20 cellular contexts compared by ENCODE assay signal in genomic region chr4:140123666-140124377, GRCh38. TPM values are rescaled to one million over a fixed set of nuclear protein-coding genes. Genes with fewer than 3 reads are reported as not detected.
DNase-seq lines count a peak whose midpoint lies in the region; ATAC-seq and TF ChIP-seq lines count a peak whose summit lies in the region.
"Had no signal": no experiment of that assay in that cellular context is flagged by ENCODE, and none has a peak within 500 bp of the region (broad histone marks: within the 10 kb centered on the region; RNA-seq: fewer than 3 reads in every experiment).

No MANE protein-coding gene starts in this region.

- no peak for TF ChIP-seq CTCF in IMR-90 (conservative IDR thresholded peaks at IDR 0.05; ENCODE audit: low read depth, low read length)
- no peak for TF ChIP-seq CTCF in nephron progenitor cell (IDR thresholded peaks at IDR 0.05)

- no peak overlapping the region for H3K14ac ChIP-seq in IMR-90 (replicated peaks; ENCODE audit: low read depth, low read length)

- POLR2A ChIA-PET in IMR-90 (lab: Charles Lee; ENCODE audit: unreplicated experiment) = no interaction called here

- H3K79me1 ChIP-seq in IMR-90 (ENCODE audit: low read depth in 1 of 2, low read length in 2 of 2) = peaks cover under 1 to 14% of the 10 kb centered on the region in 2 experiments; a peak in 3 of 4 replicates

- H2BK5ac ChIP-seq in IMR-90 (ENCODE audit: low read depth, low read length, poor library complexity, severe bottlenecking) = no peak overlapping the region

- no peaks in the 10 kb centered on the region for H3K4me1 ChIP-seq in IMR-90 (ENCODE audit: control insufficient read depth, insufficient read depth, low read length)
- H3K4me1 ChIP-seq: HAP-1, SJCRH30 had no signal

- no peak overlapping the region for H2BK120ac ChIP-seq in IMR-90 (ENCODE audit: low read depth, low read length)

- ATAC-seq in activated T-cell treated with anti-CD3 and anti-CD28 coated beads, Interleukin-2, amount 50 U/mL, for 72 hours (replicated peaks in 1 of 2) = no peak
- no peak for ATAC-seq in activated T-cell treated with anti-CD3 and anti-CD28 coated beads, Interleukin-2, amount 50 U/mL, for 4 hours
- ATAC-seq in IMR-90 (ENCODE audit: low read depth) = no peak
- ATAC-seq in activated CD8-positive, alpha-beta memory T cell treated with anti-CD3 and anti-CD28 coated beads, Interleukin-2, amount 10 ng/mL, durations not matched to agents 7 days and 5 days = no peak
- ATAC-seq: HepG2 had no signal

- no peak overlapping the region for H3K4ac ChIP-seq in IMR-90 (ENCODE audit: low read depth, low read length)

- H3K9me3 Mint-ChIP-seq in activated T-cell treated with anti-CD3 and anti-CD28 coated beads, Interleukin-2, amount 50 U/mL, for 72 hours = peaks cover 0 to 3% of the 10 kb centered on the region in 2 donors
- H3K9me3 Mint-ChIP-seq in activated T-cell treated with anti-CD3 and anti-CD28 coated beads, Interleukin-2, amount 50 U/mL, for 4 hours = no peaks in the 10 kb centered on the region
- no peaks in the 10 kb centered on the region for H3K9me3 Mint-ChIP-seq in activated naive CD8-positive, alpha-beta T cell treated with anti-CD3 and anti-CD28 coated beads for 36 hours
- peaks cover 18% of the 10 kb centered on the region for H3K9me3 Mint-ChIP-seq in nephron progenitor cell
- H3K9me3 Mint-ChIP-seq in activated CD8-positive, alpha-beta memory T cell treated with anti-CD3 and anti-CD28 coated beads, Interleukin-2, amount 10 ng/mL, durations not matched to agents 7 days and 5 days (ENCODE audit: low read depth) = no peaks in the 10 kb centered on the region
- H3K9me3 Mint-ChIP-seq: CD14-positive monocyte had no signal

- dilution Hi-C loops in IMR-90 (cut with HindIII; ENCODE audit: low sequenced_read_pairs, unreplicated experiment) = no loop called here

- no peak overlapping the region for H4K8ac ChIP-seq in IMR-90 (ENCODE audit: low read depth in 2 of 2, low read length in 2 of 2)

- no peak overlapping the region for H4K5ac ChIP-seq in IMR-90 (ENCODE audit: low read depth, low read length)

- H3K27me3 Mint-ChIP-seq in activated T-cell treated with anti-CD3 and anti-CD28 coated beads, Interleukin-2, amount 50 U/mL, for 72 hours (ENCODE audit: low read depth) = peaks cover 5% of the 10 kb centered on the region
- no peaks in the 10 kb centered on the region for H3K27me3 Mint-ChIP-seq in activated T-cell treated with anti-CD3 and anti-CD28 coated beads, Interleukin-2, amount 50 U/mL, for 4 hours (ENCODE audit: low read depth)
- no peaks in the 10 kb centered on the region for H3K27me3 Mint-ChIP-seq in activated naive CD8-positive, alpha-beta T cell treated with anti-CD3 and anti-CD28 coated beads for 36 hours
- no peaks in the 10 kb centered on the region for H3K27me3 Mint-ChIP-seq in nephron progenitor cell (ENCODE audit: low read depth, poor library complexity)
- peaks cover 35% of the 10 kb centered on the region for H3K27me3 Mint-ChIP-seq in activated CD8-positive, alpha-beta memory T cell treated with anti-CD3 and anti-CD28 coated beads, Interleukin-2, amount 10 ng/mL, durations not matched to agents 7 days and 5 days

- no peak overlapping the region for H3K27ac Mint-ChIP-seq in activated T-cell treated with anti-CD3 and anti-CD28 coated beads, Interleukin-2, amount 50 U/mL, for 72 hours
- H3K27ac Mint-ChIP-seq in activated naive CD8-positive, alpha-beta T cell treated with anti-CD3 and anti-CD28 coated beads for 36 hours = peak overlapping the region; percentile 57
- peak overlapping the region; percentile 73 for H3K27ac Mint-ChIP-seq in nephron progenitor cell
- no peak overlapping the region for H3K27ac Mint-ChIP-seq in activated CD8-positive, alpha-beta memory T cell treated with anti-CD3 and anti-CD28 coated beads, Interleukin-2, amount 10 ng/mL, durations not matched to agents 7 days and 5 days

- no peaks in the 10 kb centered on the region for H4K20me1 ChIP-seq in IMR-90 (ENCODE audit: insufficient read depth, low read length)

- no peak overlapping the region for H2BK15ac ChIP-seq in IMR-90 (ENCODE audit: low read depth, low read length)

- no peak overlapping the region for H3K27ac ChIP-seq in IMR-90 (ENCODE audit: insufficient read depth, low read length)
- H3K27ac ChIP-seq: HL-60, SJCRH30 had no signal

- no peak overlapping the region for H3K56ac ChIP-seq in IMR-90 (ENCODE audit: extremely low read depth, insufficient read depth, low read length)

- H2AFZ ChIP-seq in IMR-90 (replicated peaks; ENCODE audit: low read length, poor library complexity) = no peak overlapping the region

- H2AK5ac ChIP-seq in IMR-90 (ENCODE audit: low read depth, low read length) = peak overlapping the region; percentile 3; the same call in 1 of the 2 replicates

- H3K4me2 ChIP-seq in IMR-90 (ENCODE audit: low read depth, low read length) = no peak overlapping the region

- 0 out of 2 replicates have a peak, but pooled peaks cover 2% of the 10 kb centered on the region for H3K9me1 ChIP-seq in IMR-90 (ENCODE audit: insufficient read depth, low read length)

- H3K9me3 ChIP-seq in IMR-90 (ENCODE audit: control insufficient read depth, insufficient read depth, low read length) = no peaks in the 10 kb centered on the region
- H3K9me3 ChIP-seq: HAP-1, SJCRH30 had no signal

- in situ Hi-C loops in IMR-90 (cut with MboI; ENCODE audit: low sequenced_read_pairs) = no loop called here

- no peak overlapping the region for H3K4me3 ChIP-seq in IMR-90 (ENCODE audit: insufficient read depth, low read depth, low read length)
- H3K4me3 ChIP-seq: HAP-1, SJCRH30 had no signal

- H3K4me1 Mint-ChIP-seq in activated T-cell treated with anti-CD3 and anti-CD28 coated beads, Interleukin-2, amount 50 U/mL, for 72 hours (ENCODE audit: low read depth) = peaks cover 29% of the 10 kb centered on the region
- H3K4me1 Mint-ChIP-seq in activated T-cell treated with anti-CD3 and anti-CD28 coated beads, Interleukin-2, amount 50 U/mL, for 4 hours (ENCODE audit: low read depth) = peaks cover 13% of the 10 kb centered on the region
- H3K4me1 Mint-ChIP-seq in activated naive CD8-positive, alpha-beta T cell treated with anti-CD3 and anti-CD28 coated beads for 36 hours = peaks cover 30% of the 10 kb centered on the region
- H3K4me1 Mint-ChIP-seq in nephron progenitor cell = peaks cover 20% of the 10 kb centered on the region
- peaks cover 19% of the 10 kb centered on the region for H3K4me1 Mint-ChIP-seq in activated CD8-positive, alpha-beta memory T cell treated with anti-CD3 and anti-CD28 coated beads, Interleukin-2, amount 10 ng/mL, durations not matched to agents 7 days and 5 days

- 97% methylated on average over 5 of the region's 8 CpGs; no CpG with 5 or more reads in 1 of the 2 experiments for WGBS in IMR-90 (ENCODE audit: extremely low coverage in 2 of 2, insufficient read length in 1 of 2), 2 experiments

- peak overlapping the region; percentile 33 to 43 for H3K4me3 Mint-ChIP-seq in activated T-cell treated with anti-CD3 and anti-CD28 coated beads, Interleukin-2, amount 50 U/mL, for 72 hours
- no peak overlapping the region for H3K4me3 Mint-ChIP-seq in activated T-cell treated with anti-CD3 and anti-CD28 coated beads, Interleukin-2, amount 50 U/mL, for 4 hours
- peak overlapping the region; percentile 8 for H3K4me3 Mint-ChIP-seq in activated naive CD8-positive, alpha-beta T cell treated with anti-CD3 and anti-CD28 coated beads for 36 hours
- no peak overlapping the region for H3K4me3 Mint-ChIP-seq in nephron progenitor cell
- no peak overlapping the region for H3K4me3 Mint-ChIP-seq in activated CD8-positive, alpha-beta memory T cell treated with anti-CD3 and anti-CD28 coated beads, Interleukin-2, amount 10 ng/mL, durations not matched to agents 7 days and 5 days
- H3K4me3 Mint-ChIP-seq: CD14-positive monocyte had no signal

- no peaks in the 10 kb centered on the region for H3K27me3 ChIP-seq in IMR-90 (ENCODE audit: control insufficient read depth, insufficient read depth, low read length)
- H3K27me3 ChIP-seq: SJCRH30 had no signal

- no peak overlapping the region for H2BK20ac ChIP-seq in IMR-90 (ENCODE audit: low read depth, low read length)

- CTCF ChIA-PET in IMR-90 (lab: Yijun Ruan, JAX) = interaction anchor here (0.7 to 0.8 kb wide), 2 partner anchors 9 to 41 kb away, joined by 3 read pairs; no protein-coding TSS in a partner anchor
- CTCF ChIA-PET in activated CD8-positive, alpha-beta memory T cell treated with anti-CD3 and anti-CD28 coated beads, Interleukin-2, amount 10 ng/mL, durations not matched to agents 7 days and 5 days (lab: Charles Lee) = interaction anchor here (1.7 kb wide), 1 partner anchor 22 kb away, joined by 4 read pairs; no protein-coding TSS in a partner anchor

- no peak for TF ChIP-seq POLR2A in IMR-90 (IDR thresholded peaks at IDR 0.05; ENCODE audit: low read depth, low read length)

- H4K91ac ChIP-seq in IMR-90 (ENCODE audit: insufficient read depth, low read depth, low read length) = no peak overlapping the region

- TF ChIP-seq RAD21 in IMR-90 (IDR thresholded peaks at IDR 0.05; ENCODE audit: low read length) = no peak

- H3K36me3 Mint-ChIP-seq in activated T-cell treated with anti-CD3 and anti-CD28 coated beads, Interleukin-2, amount 50 U/mL, for 72 hours (ENCODE audit: insufficient read depth in 2 of 2) = peaks cover 0 to 1% of the 10 kb centered on the region in 2 donors
- no peaks in the 10 kb centered on the region for H3K36me3 Mint-ChIP-seq in activated T-cell treated with anti-CD3 and anti-CD28 coated beads, Interleukin-2, amount 50 U/mL, for 4 hours (ENCODE audit: insufficient read depth)
- H3K36me3 Mint-ChIP-seq in activated naive CD8-positive, alpha-beta T cell treated with anti-CD3 and anti-CD28 coated beads for 36 hours = peaks cover 3% of the 10 kb centered on the region
- peaks cover 71% of the 10 kb centered on the region for H3K36me3 Mint-ChIP-seq in nephron progenitor cell (ENCODE audit: low read depth)
- H3K36me3 Mint-ChIP-seq in activated CD8-positive, alpha-beta memory T cell treated with anti-CD3 and anti-CD28 coated beads, Interleukin-2, amount 10 ng/mL, durations not matched to agents 7 days and 5 days = peaks cover 8% of the 10 kb centered on the region

- intact Hi-C loops in IMR-90 (cut with micrococcal nuclease) = no loop called here

- H3K9ac ChIP-seq in IMR-90 (ENCODE audit: low read depth, low read length) = no peak overlapping the region

- 0 out of 2 replicates have a peak overlapping the region, but pooled peaks have one; percentile 4 for H3K23ac ChIP-seq in IMR-90 (ENCODE audit: low read depth, low read length)

- H2AK9ac ChIP-seq in IMR-90 (replicated peaks; ENCODE audit: low read depth, low read length, poor library complexity) = no peak overlapping the region

- no peak for DNase-seq in activated T-cell treated with anti-CD3 and anti-CD28 coated beads, Interleukin-2, amount 50 U/mL, for 72 hours
- no peak for DNase-seq in activated T-cell treated with anti-CD3 and anti-CD28 coated beads, Interleukin-2, amount 50 U/mL, for 4 hours
- DNase-seq in IMR-90 (no peak), nephron progenitor cell (no peak), NCI-H345 (lab: John Stamatoyannopoulos, UW) (no peak), amniotic stem cell (lab: John Stamatoyannopoulos, UW) (no peak)
- DNase-seq in activated naive CD8-positive, alpha-beta T cell treated with anti-CD3 and anti-CD28 coated beads for 36 hours = no peak
- DNase-seq in activated CD8-positive, alpha-beta memory T cell treated with anti-CD3 and anti-CD28 coated beads, Interleukin-2, amount 10 ng/mL, durations not matched to agents 7 days and 5 days = no peak
- DNase-seq: DMS79, NCI-H1092, NCI-H146, NCI-H2029, NCI-H226, NCI-H524, NCI-H774, SJCRH30 had no signal

- H3K18ac ChIP-seq in IMR-90 (ENCODE audit: low read depth, low read length) = no peak overlapping the region

- BruUV-seq in IMR-90 (replicated peaks; lab: Mats Ljungman, UMichigan) = no TSS peak

- H3K36me3 ChIP-seq in IMR-90 (ENCODE audit: control insufficient read depth, insufficient read depth, low read length) = no peaks in the 10 kb centered on the region
- H3K36me3 ChIP-seq: HAP-1, SJCRH30 had no signal

RNA-seq across cellular contexts. Expression of gene MAML3, which starts 30.2 kb away (rescaled TPM):
- total RNA-seq in activated T-cell treated with anti-CD3 and anti-CD28 coated beads, Interleukin-2, amount 50 U/mL, for 72 hours = 1 to 10 TPM; 5.3 to 5.5 TPM
- 1 to 10 TPM in 1 of 3 donors, under 1 TPM in 2; 0.60 to 1.0 (median 0.73) TPM for total RNA-seq in activated T-cell treated with anti-CD3 and anti-CD28 coated beads, Interleukin-2, amount 50 U/mL, for 4 hours
- total RNA-seq in IMR-90 (2012; rRNA removed) = 0.90 and 1.1 TPM in 2 replicates
- 1.7 and 2.0 TPM in 2 replicates for polyA plus RNA-seq in IMR-90 (2012; rRNA removed)
- 0.78 and 1.8 TPM in 2 replicates for polyA plus RNA-seq in IMR-90 (2012; cell fraction: cytosol; rRNA removed)
- polyA plus RNA-seq in IMR-90 (2012; cell fraction: nucleus; rRNA removed; ENCODE audit: low replicate concordance) = 1.3 and 2.3 TPM in 2 replicates
- 1 to 10 TPM; 2.1 to 2.3 TPM for total RNA-seq in activated naive CD8-positive, alpha-beta T cell treated with anti-CD3 and anti-CD28 coated beads for 36 hours
- total RNA-seq in activated CD8-positive, alpha-beta memory T cell treated with anti-CD3 and anti-CD28 coated beads, Interleukin-2, amount 10 ng/mL, durations not matched to agents 7 days and 5 days = 1 to 10 TPM; 1.8 to 4.3 TPM

Comparison
In these comparisons a context has a peak if more than half of its experiments do, and no peak if none do; other contexts are left out.
1. H3K4me3 Mint-ChIP-seq: peak in activated T-cell treated with anti-CD3 and anti-CD28 coated beads, Interleukin-2, amount 50 U/mL, for 72 hours (2 of 2) and activated naive CD8-positive, alpha-beta T cell treated with anti-CD3 and anti-CD28 coated beads for 36 hours (single experiment); none in activated T-cell treated with anti-CD3 and anti-CD28 coated beads, Interleukin-2, amount 50 U/mL, for 4 hours (single experiment), nephron progenitor cell (single experiment) and activated CD8-positive, alpha-beta memory T cell treated with anti-CD3 and anti-CD28 coated beads, Interleukin-2, amount 10 ng/mL, durations not matched to agents 7 days and 5 days (single experiment).
2. H3K27ac Mint-ChIP-seq: peak in activated naive CD8-positive, alpha-beta T cell treated with anti-CD3 and anti-CD28 coated beads for 36 hours (single experiment) and nephron progenitor cell (single experiment); none in activated T-cell treated with anti-CD3 and anti-CD28 coated beads, Interleukin-2, amount 50 U/mL, for 72 hours (single experiment) and activated CD8-positive, alpha-beta memory T cell treated with anti-CD3 and anti-CD28 coated beads, Interleukin-2, amount 10 ng/mL, durations not matched to agents 7 days and 5 days (single experiment).